8 cellular contexts compared by ENCODE assay signal in the genomic region with DNA sequence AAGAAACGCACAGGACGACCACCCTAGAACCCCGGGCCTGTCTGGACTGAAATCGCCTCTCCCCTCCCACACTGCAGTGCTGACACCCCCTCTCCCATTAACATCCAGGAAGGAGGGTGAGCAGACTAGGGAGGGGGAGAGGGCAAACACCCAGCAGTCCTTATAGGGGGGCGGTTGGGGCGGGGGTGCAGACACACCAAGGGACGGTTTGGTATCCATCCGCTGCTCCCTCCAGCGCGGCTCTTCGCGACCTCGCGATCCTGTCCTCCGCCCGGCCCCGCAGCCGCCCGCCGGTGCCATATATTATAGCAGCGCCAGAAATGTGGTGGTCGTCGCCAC. TPM values are rescaled to one million over a fixed set of nuclear protein-coding genes. Genes with fewer than 3 reads are reported as not detected.
DNase-seq lines count a peak whose midpoint lies in the region; ATAC-seq and TF ChIP-seq lines count a peak whose summit lies in the region.

No MANE protein-coding gene starts in this region.

- peaks cover 2% of the 10 kb centered on the region for H3K36me3 Mint-ChIP-seq in activated T-cell treated with anti-CD3 and anti-CD28 coated beads, Interleukin-2, amount 50 U/mL, for 24 hours (ENCODE audit: low read depth)
- peaks cover 12% of the 10 kb centered on the region for H3K36me3 Mint-ChIP-seq in central memory CD8-positive, alpha-beta T cell (ENCODE audit: insufficient read depth)
- peaks cover 5% of the 10 kb centered on the region for H3K36me3 Mint-ChIP-seq in memory B cell
- H3K36me3 Mint-ChIP-seq in type B pancreatic cell: peaks cover 11% of the 10 kb centered on the region

- peak overlapping the region; percentile 86 for H3K4me3 Mint-ChIP-seq in activated T-cell treated with anti-CD3 and anti-CD28 coated beads, Interleukin-2, amount 50 U/mL, for 24 hours
- H3K4me3 Mint-ChIP-seq in central memory CD8-positive, alpha-beta T cell: peak overlapping the region; percentile 98
- peak overlapping the region; percentile 99 for H3K4me3 Mint-ChIP-seq in memory B cell
- H3K4me3 Mint-ChIP-seq in type B pancreatic cell: peak overlapping the region; percentile 92

- H3K4me1 Mint-ChIP-seq in activated T-cell treated with anti-CD3 and anti-CD28 coated beads, Interleukin-2, amount 50 U/mL, for 24 hours (ENCODE audit: low read depth): peaks cover 14% of the 10 kb centered on the region
- H3K4me1 Mint-ChIP-seq in central memory CD8-positive, alpha-beta T cell: peaks cover 21% of the 10 kb centered on the region
- H3K4me1 Mint-ChIP-seq in memory B cell: peaks cover 6% of the 10 kb centered on the region
- H3K4me1 Mint-ChIP-seq in type B pancreatic cell (ENCODE audit: unreplicated experiment): peaks cover 6% of the 10 kb centered on the region

- no peaks in the 10 kb centered on the region for H3K9me3 Mint-ChIP-seq in activated T-cell treated with anti-CD3 and anti-CD28 coated beads, Interleukin-2, amount 50 U/mL, for 24 hours
- no peaks in the 10 kb centered on the region for H3K9me3 Mint-ChIP-seq in central memory CD8-positive, alpha-beta T cell
- H3K9me3 Mint-ChIP-seq in memory B cell (peaks cover 2% of the 10 kb centered on the region), type B pancreatic cell (peaks cover 4% of the 10 kb centered on the region)

- H3K27ac Mint-ChIP-seq in activated T-cell treated with anti-CD3 and anti-CD28 coated beads, Interleukin-2, amount 50 U/mL, for 24 hours: no peak overlapping the region
- peak overlapping the region; percentile 97 for H3K27ac Mint-ChIP-seq in central memory CD8-positive, alpha-beta T cell (ENCODE audit: low read depth)
- H3K27ac Mint-ChIP-seq in memory B cell (peak overlapping the region; percentile 91), type B pancreatic cell (no peak overlapping the region)

- DNase-seq in activated T-cell treated with anti-CD3 and anti-CD28 coated beads, Interleukin-2, amount 50 U/mL, for 24 hours: no peak
- no peak for DNase-seq in activated T-cell treated with anti-CD3 and anti-CD28 coated beads, Interleukin-2, amount 50 U/mL, for 48 hours
- no peak for DNase-seq in central memory CD8-positive, alpha-beta T cell (ENCODE audit: low spot score in 2 of 2)
- DNase-seq in memory B cell (ENCODE audit: low spot score in 2 of 2) (no peak), type B pancreatic cell (ENCODE audit: extremely low spot score, unreplicated experiment) (no peak), GM20000 (ENCODE audit: low spot score) (no peak), NCI-H1694 (lab: John Stamatoyannopoulos, UW) (no peak), NCI-H2171 (lab: John Stamatoyannopoulos, UW) (no peak)

- H3K27me3 Mint-ChIP-seq in activated T-cell treated with anti-CD3 and anti-CD28 coated beads, Interleukin-2, amount 50 U/mL, for 24 hours: peaks cover 17% of the 10 kb centered on the region
- H3K27me3 Mint-ChIP-seq in central memory CD8-positive, alpha-beta T cell: no peaks in the 10 kb centered on the region
- no peaks in the 10 kb centered on the region for H3K27me3 Mint-ChIP-seq in memory B cell
- no peaks in the 10 kb centered on the region for H3K27me3 Mint-ChIP-seq in type B pancreatic cell

- no peak for ATAC-seq in central memory CD8-positive, alpha-beta T cell (replicated peaks; ENCODE audit: extremely low read depth, poor library complexity, severe bottlenecking)
- ATAC-seq in memory B cell (ENCODE audit: low read depth): peak; percentile 30

- TF ChIP-seq CTCF in type B pancreatic cell (conservative IDR thresholded peaks at IDR 0.05) (no peak), GM20000 (IDR thresholded peaks at IDR 0.05; ENCODE audit: extremely low read depth, missing control alignments) (no peak)

RNA-seq across cellular contexts. Expression of a gene that starts 0.4 kb away (rescaled TPM):
- 2.8 and 8.3 TPM in 2 replicates for total RNA-seq in type B pancreatic cell (ENCODE audit: low replicate concordance)

RNA-seq across cellular contexts. Expression of a gene that starts 51.6 kb away (rescaled TPM):
- total RNA-seq in type B pancreatic cell (ENCODE audit: low replicate concordance): 11.4 and 16.0 TPM in 2 replicates

Comparison
In these comparisons a context has a peak if more than half of its experiments do, and no peak if none do; other contexts are left out.
1. H3K27ac Mint-ChIP-seq: peak in central memory CD8-positive, alpha-beta T cell (single experiment) and memory B cell (single experiment); none in activated T-cell treated with anti-CD3 and anti-CD28 coated beads, Interleukin-2, amount 50 U/mL, for 24 hours (single experiment) and type B pancreatic cell (single experiment).
2. Peak in every context shown above with its lines, with median percentiles within 50 percentile points of each other: H3K4me3 Mint-ChIP-seq.